15 cellular contexts compared by ENCODE assay signal in genomic region chr10:326894-327635, GRCh38.
"Had no signal": no experiment of that assay in that cellular context is flagged by ENCODE, and none has a peak within 500 bp of the region (broad histone marks: within the 10 kb centered on the region; RNA-seq: fewer than 3 reads in every experiment).

No MANE protein-coding gene starts in this region.

- DNase-seq: activated CD4-positive, alpha-beta T cell treated with anti-CD3 and anti-CD28 coated beads, Interleukin-2, amount 10 ng/mL, durations not matched to agents 7 days and 5 days; activated CD4-positive, CD25-positive, alpha-beta regulatory T cell treated with anti-CD3 and anti-CD28 coated beads, Interleukin-2, amount 50 U/mL, for 72 hours; activated CD8-positive, alpha-beta T cell treated with anti-CD3 and anti-CD28 coated beads, Interleukin-2, amount 10 ng/mL, durations not matched to agents 7 days and 5 days; activated naive CD4-positive, alpha-beta T cell treated with anti-CD3 and anti-CD28 coated beads, Interleukin-2, amount 10 ng/mL, durations not matched to agents 7 days and 5 days; activated T-cell treated with anti-CD3 and anti-CD28 coated beads, Interleukin-2, amount 50 U/mL, for 48 hours; amygdala; kidney glomerular epithelial cell; left lung; naive thymus-derived CD4-positive, alpha-beta T cell; sigmoid colon; stimulated activated CD4-positive, alpha-beta T cell treated with anti-CD3 and anti-CD28 coated beads, Interleukin-2, amount 100 ng/mL, for 48 hours; stimulated activated CD8-positive, alpha-beta memory T cell treated with anti-CD3 and anti-CD28 coated beads, Interleukin-4, amount 100 ng/mL, for 48 hours; stimulated activated naive B cell treated with anti-CD40 and anti-IgM and Interleukin-4, amounts not matched to agents 10 μg/mL and 1 μg/mL and 100 μg/mL, for 72 hours; transverse colon had no signal

- ATAC-seq: activated CD8-positive, alpha-beta T cell treated with anti-CD3 and anti-CD28 coated beads, Interleukin-2, amount 10 ng/mL, durations not matched to agents 7 days and 5 days; left lung; naive thymus-derived CD4-positive, alpha-beta T cell; stimulated activated naive B cell treated with anti-CD40 and anti-IgM and Interleukin-4, amounts not matched to agents 10 μg/mL and 1 μg/mL and 100 μg/mL, for 72 hours had no signal

- H3K27me3 ChIP-seq: left lung, sigmoid colon, transverse colon had no signal

- H3K4me3 ChIP-seq: left lung, sigmoid colon, transverse colon had no signal

- H3K27ac ChIP-seq: left lung, transverse colon, VCaP had no signal

- H3K9me3 ChIP-seq: left lung, sigmoid colon, transverse colon had no signal
